Comparison of ENCODE assay signal across 8 cellular contexts in genomic region chr1:116737020-116737854, GRCh38. TPM values are rescaled to one million over a fixed set of nuclear protein-coding genes. Genes with fewer than 3 reads are reported as not detected.
A peak's percentile ranks its signal among the peaks of the same experiment; 100 is the strongest.
DNase-seq lines count a peak whose midpoint lies in the region; ATAC-seq, FAIRE-seq and TF ChIP-seq lines count a peak whose summit lies in the region.

No MANE protein-coding gene starts in this region.

- FAIRE-seq in A549 (lab: Jason Lieb, UNC) (no peak), endothelial cell of umbilical vein (lab: Jason Lieb, UNC) (peak; percentile 55)

- peak; percentile 66 to 77; a peak in 5 of 6 replicates for ATAC-seq in A549
- peak; percentile 41 for ATAC-seq in GM18505 (IDR thresholded peaks at IDR 0.05; ENCODE audit: unreplicated experiment)
- ATAC-seq in HG03378 (IDR thresholded peaks at IDR 0.05; ENCODE audit: unreplicated experiment) = peak; percentile 39
- ATAC-seq in naive thymus-derived CD4-positive, alpha-beta T cell = peak; percentile 69

- H3K4me3 ChIP-seq in A549 = no peak overlapping the region
- H3K4me3 ChIP-seq in endothelial cell of umbilical vein (replicated peaks in 1 of 3; ENCODE audit: insufficient read depth in 1 of 3, low read depth in 1 of 3, low read length in 3 of 3) = no peak overlapping the region
- peak overlapping the region; percentile 28 for H3K4me3 ChIP-seq in naive thymus-derived CD4-positive, alpha-beta T cell (ENCODE audit: low read length)

- DNase-seq in A549 (ENCODE audit: low read depth in 1 of 2, low spot score in 1 of 2) (peak; percentile 29 to 44), NCI-H82 treated with DMSO at 0.1 percent for 48 hours (lab: John Stamatoyannopoulos, UW; ENCODE audit: unreplicated experiment) (peak; percentile 32), endothelial cell of umbilical vein (ENCODE audit: low read depth, low spot score) (peak; percentile 60)
- peak; percentile 47 to 66 for DNase-seq in activated CD8-positive, alpha-beta memory T cell treated with anti-CD3 and anti-CD28 coated beads for 4 hours (ENCODE audit: low read depth in 2 of 2)
- peak; percentile 57 to 85 (median 80) for DNase-seq in naive thymus-derived CD4-positive, alpha-beta T cell
- peak; percentile 67 for DNase-seq in stimulated activated naive CD4-positive, alpha-beta T cell treated with Interleukin-2 at 50 U/mL for 16 hours (lab: John Stamatoyannopoulos, UW)

- intact Hi-C loops in endothelial cell of umbilical vein (cut with micrococcal nuclease) = loop anchor here (1.0 to 5.0 kb wide), 5 partner anchors 80 to 390 kb away; partner anchors contain the start of gene CD58
- intact Hi-C loops in naive thymus-derived CD4-positive, alpha-beta T cell (cut with micrococcal nuclease) = loop anchor here (1.0 to 5.0 kb wide), 19 partner anchors 13 to 630 kb away; partner anchors contain the start of genes CD2 (in 1 of the 2), CD58 (in 1 of the 2), MAN1A2 (in 1 of the 2) and TTF2 (in 1 of the 2)

- no peaks in the 10 kb centered on the region for H3K36me3 ChIP-seq in endothelial cell of umbilical vein (ENCODE audit: control insufficient read depth in 2 of 2, extremely low read depth in 1 of 2, insufficient read depth in 2 of 2, low read length in 2 of 2)
- no peaks in the 10 kb centered on the region for H3K36me3 ChIP-seq in naive thymus-derived CD4-positive, alpha-beta T cell (ENCODE audit: control insufficient read depth in 2 of 3, insufficient read depth in 3 of 3, low read length in 3 of 3)

- BruUV-seq in endothelial cell of umbilical vein (replicated peaks; lab: Mats Ljungman, UMichigan) = no TSS peak

- no peaks in the 10 kb centered on the region for H3K27me3 Mint-ChIP-seq in naive thymus-derived CD4-positive, alpha-beta T cell

- dilution Hi-C loops in endothelial cell of umbilical vein (cut with MboI; ENCODE audit: extremely low pct_ligation_motif_present, low sequenced_read_pairs) = no loop called here

- peaks cover 39 to 54% (median 46%) of the 10 kb centered on the region in 7 donors for H3K4me1 Mint-ChIP-seq in naive thymus-derived CD4-positive, alpha-beta T cell

- H4K20me1 ChIP-seq in endothelial cell of umbilical vein (replicated peaks; ENCODE audit: control insufficient read depth, extremely low read depth, insufficient read depth, low read length) = no peaks in the 10 kb centered on the region

- peaks cover 0 to 2% of the 10 kb centered on the region in 2 experiments for H3K27me3 ChIP-seq in endothelial cell of umbilical vein (ENCODE audit: control insufficient read depth in 2 of 2, insufficient read depth in 2 of 2, low read length in 2 of 2)
- no peaks in the 10 kb centered on the region for H3K27me3 ChIP-seq in naive thymus-derived CD4-positive, alpha-beta T cell (ENCODE audit: control insufficient read depth in 2 of 2, insufficient read depth in 2 of 2, low read length in 2 of 2)

- CTCF ChIA-PET in A549 (lab: Yijun Ruan, JAX) = interaction anchor here (0.7 to 4.7 kb wide), 25 partner anchors 10 to 554 kb away, joined by 3 to 48 read pairs (median 4); partner anchors contain the start of gene TTF2
- CTCF ChIA-PET in endothelial cell of umbilical vein (lab: Charles Lee) = interaction anchor here (0.6 to 3.9 kb wide), 61 partner anchors 9 to 548 kb away, joined by 3 to 91 read pairs (median 4); partner anchors contain the start of genes CD2, PTGFRN and TTF2
- CTCF ChIA-PET in naive thymus-derived CD4-positive, alpha-beta T cell (lab: Charles Lee) = interaction anchor here (0.6 to 4.8 kb wide), 32 partner anchors 10 to 391 kb away, joined by 3 to 117 read pairs (median 8); partner anchors contain the start of genes CD2 and TTF2

- H3K4me3 Mint-ChIP-seq in naive thymus-derived CD4-positive, alpha-beta T cell = peak overlapping the region; percentile 74 to 87 (median 82)

- TF ChIP-seq CTCF in A549 (IDR thresholded peaks at IDR 0.05) (peak; percentile 74), endothelial cell of umbilical vein (IDR thresholded peaks at IDR 0.05; ENCODE audit: extremely low read depth in 1 of 2, insufficient read depth in 1 of 2, low read depth in 1 of 2, low read length in 2 of 2) (peak; percentile 77 to 80)

- H3K27ac ChIP-seq in A549 (no peak overlapping the region), endothelial cell of umbilical vein (ENCODE audit: insufficient read depth, low read depth, low read length) (no peak overlapping the region)
- peak overlapping the region; percentile 96 for H3K27ac ChIP-seq in naive thymus-derived CD4-positive, alpha-beta T cell (ENCODE audit: low read depth, low read length)

- peaks cover 0 to 11% (median 3%) of the 10 kb centered on the region in 11 donors for H3K9me3 Mint-ChIP-seq in naive thymus-derived CD4-positive, alpha-beta T cell

- H3K9me1 ChIP-seq in endothelial cell of umbilical vein (replicated peaks; ENCODE audit: control insufficient read depth, extremely low read depth, insufficient read depth, low read length) = no peaks in the 10 kb centered on the region

- no peak for TF ChIP-seq EP300 in A549 (IDR thresholded peaks at IDR 0.05)

- no peak overlapping the region for H2AFZ ChIP-seq in endothelial cell of umbilical vein (ENCODE audit: low read depth, low read length)

- H3K36me3 Mint-ChIP-seq in naive thymus-derived CD4-positive, alpha-beta T cell = peaks cover 0 to 17% (median 0%) of the 10 kb centered on the region in 5 donors

- no peaks in the 10 kb centered on the region for H3K9me3 ChIP-seq in A549
- no peaks in the 10 kb centered on the region for H3K9me3 ChIP-seq in endothelial cell of umbilical vein (replicated peaks; ENCODE audit: control insufficient read depth, insufficient read depth, low read length)
- H3K9me3 ChIP-seq in naive thymus-derived CD4-positive, alpha-beta T cell (ENCODE audit: control insufficient read depth in 2 of 3, low read length in 3 of 3) = peaks cover 0 to 4% (median 0%) of the 10 kb centered on the region in 3 experiments

- peak overlapping the region; percentile 95 to 100 (median 98) for H3K27ac Mint-ChIP-seq in naive thymus-derived CD4-positive, alpha-beta T cell

- POLR2A ChIA-PET in A549 (lab: Yijun Ruan, JAX) = interaction anchor here (0.6 kb wide), 1 partner anchor 143 kb away, joined by 4 read pairs; no protein-coding TSS in a partner anchor
- POLR2A ChIA-PET in endothelial cell of umbilical vein (lab: Charles Lee) = no interaction called here
- POLR2A ChIA-PET in naive thymus-derived CD4-positive, alpha-beta T cell (lab: Charles Lee) = interaction anchor here (0.6 to 7.2 kb wide), 17 partner anchors 11 to 322 kb away, joined by 3 to 163 read pairs (median 6); partner anchors contain the start of genes CD2 and TTF2

- H3K79me2 ChIP-seq in endothelial cell of umbilical vein (ENCODE audit: control insufficient read depth, insufficient read depth, low read length) = no peaks in the 10 kb centered on the region

- peak; percentile 84 to 85 for TF ChIP-seq RAD21 in A549 (conservative IDR thresholded peaks at IDR 0.05 in 1 of 2, IDR thresholded peaks at IDR 0.05 in 1 of 2)

- H3K4me2 ChIP-seq in A549 (no peak overlapping the region), endothelial cell of umbilical vein (ENCODE audit: insufficient read depth, low read length) (no peak overlapping the region)

- H3K9ac ChIP-seq in endothelial cell of umbilical vein (replicated peaks; ENCODE audit: extremely low read depth, insufficient read depth, low read length) = no peak overlapping the region

- 50% methylated on average over 8 of the region's 8 CpGs for WGBS in A549 (ENCODE audit: missing lambda C conversion rate)

- no peak for TF ChIP-seq POLR2A in A549 (IDR thresholded peaks at IDR 0.05; ENCODE audit: low read length)
- peak; percentile 34 for TF ChIP-seq POLR2A in GM18505 (IDR thresholded peaks at IDR 0.05; ENCODE audit: borderline replicate concordance, extremely low read depth, insufficient read depth, insufficient read length)
- TF ChIP-seq POLR2A in endothelial cell of umbilical vein (IDR thresholded peaks at IDR 0.05; ENCODE audit: low read depth, low read length) = no peak

- H3K4me1 ChIP-seq in A549 (no peaks in the 10 kb centered on the region), endothelial cell of umbilical vein (ENCODE audit: control insufficient read depth, extremely low read depth, insufficient read depth, low read length) (no peaks in the 10 kb centered on the region)
- peaks cover 26 to 44% of the 10 kb centered on the region in 2 donors for H3K4me1 ChIP-seq in naive thymus-derived CD4-positive, alpha-beta T cell (ENCODE audit: control insufficient read depth in 2 of 2, insufficient read depth in 2 of 2, low read length in 2 of 2)

TF ChIP-seq in A549, 52 proteins besides CTCF, POLR2A, EP300 and RAD21:
- TF ChIP-seq SMC3 (IDR thresholded peaks at IDR 0.05) (peak; percentile 89), HOXB5 (CRISPR knock-in tag; IDR thresholded peaks at IDR 0.05) (no peak)

TF ChIP-seq in endothelial cell of umbilical vein, 7 proteins besides CTCF, POLR2A, EP300 and RAD21 (continues in another document):
- no peak for TF ChIP-seq GATA2 (IDR thresholded peaks at IDR 0.05; ENCODE audit: insufficient read depth, insufficient read length, low read depth, low read length)
- no peak for TF ChIP-seq EZH2 (IDR thresholded peaks at IDR 0.05; ENCODE audit: borderline replicate concordance, low read depth, low read length, severe bottlenecking)
- no peak for TF ChIP-seq MYC (IDR thresholded peaks at IDR 0.05; ENCODE audit: low read depth, low read length)
- TF ChIP-seq POLR2AphosphoS5 (IDR thresholded peaks at IDR 0.05; ENCODE audit: insufficient read depth, low read depth, low read length) = no peak
- no peak for TF ChIP-seq JUN (IDR thresholded peaks at IDR 0.05; ENCODE audit: borderline replicate concordance, insufficient read depth, insufficient read length, low read depth)
- no peak for TF ChIP-seq MAX (IDR thresholded peaks at IDR 0.05; ENCODE audit: insufficient read depth, insufficient read length)

RNA-seq across cellular contexts. Expression of gene CD2, which starts 17.0 kb away (rescaled TPM):
- polyA plus RNA-seq in A549 (2011; rRNA removed) (not detected in 2 replicates), A549 (2017; fragmentation: RNase III; extraction: RNeasy Plus Mini Kit Qiagen cat#74134 plus additional on column Dnase treatment) (not detected in 3 replicates), endothelial cell of umbilical vein (not detected in 2 replicates)
- polyA plus RNA-seq in A549 (2012; cell fraction: cytosol; rRNA removed) = not detected in 2 replicates
- not detected in 2 replicates for polyA plus RNA-seq in A549 (2012; cell fraction: nucleus; rRNA removed)
- polyA minus RNA-seq in A549 (2011; rRNA and poly(A)+ RNA removed) = not detected in 2 replicates
- not detected in 2 replicates for total RNA-seq in endothelial cell of umbilical vein
- not detected in 2 replicates for polyA plus RNA-seq in endothelial cell of umbilical vein (2011; cell fraction: cytosol; rRNA removed)
- polyA plus RNA-seq in endothelial cell of umbilical vein (2011; cell fraction: nucleus; rRNA removed) = not detected in 2 replicates
- not detected in 2 replicates for polyA plus RNA-seq in endothelial cell of umbilical vein (2012)
- not detected in 2 replicates for polyA minus RNA-seq in endothelial cell of umbilical vein
- not detected for polyA minus RNA-seq in endothelial cell of umbilical vein (2011; cell fraction: cytosol; rRNA and poly(A)+ RNA removed)
- not detected in 2 replicates for polyA minus RNA-seq in endothelial cell of umbilical vein (2011; cell fraction: nucleus; rRNA and poly(A)+ RNA removed)
- 100 to 1,000 TPM; 105 to 307 (median 174) TPM for total RNA-seq in naive thymus-derived CD4-positive, alpha-beta T cell
- polyA plus RNA-seq in naive thymus-derived CD4-positive, alpha-beta T cell = 100 to 1,000 TPM; 195 to 217 TPM

Comparison
In these comparisons a context has a peak if more than half of its experiments do, and no peak if none do; other contexts are left out.
1. RNA of gene CD2, which starts 17.0 kb away (polyA plus RNA-seq): 195 to 217 TPM in naive thymus-derived CD4-positive, alpha-beta T cell; not detected in A549 and not detected in endothelial cell of umbilical vein; every median in the first group is over 100 times any median in the second.
2. Peak in every context shown above with its lines, with median percentiles within 50 percentile points of each other: ATAC-seq and DNase-seq.